Comparison of ENCODE assay signal across 19 cellular contexts in genomic region chr18:10290244-10291240, GRCh38.
DNase-seq lines count a peak whose midpoint lies in the region; ATAC-seq and TF ChIP-seq lines count a peak whose summit lies in the region.
"Had no signal": no experiment of that assay in that cellular context is flagged by ENCODE, and none has a peak within 500 bp of the region (broad histone marks: within the 10 kb centered on the region; RNA-seq: fewer than 3 reads in every experiment).

No MANE protein-coding gene starts in this region.

- H3K27ac ChIP-seq in duodenal mucosa (ENCODE audit: low read depth, low read length): peak overlapping the region; percentile 28
- H3K27ac ChIP-seq: testis had no signal

- no peaks in the 10 kb centered on the region for H3K36me3 ChIP-seq in duodenal mucosa (ENCODE audit: control insufficient read depth in 1 of 2, insufficient read depth in 2 of 2, low read length in 2 of 2)

- no peaks in the 10 kb centered on the region for H3K4me1 ChIP-seq in duodenal mucosa (ENCODE audit: control insufficient read depth in 1 of 2, insufficient read depth in 2 of 2, low read length in 2 of 2)

- DNase-seq in AG10803 (ENCODE audit: low read depth) (peak; percentile 46), HFFc6 (no peak), GM19238 (ENCODE audit: insufficient read length, low spot score) (no peak), kidney tubule cell (ENCODE audit: low spot score) (no peak)
- DNase-seq: ACHN; activated CD4-positive, alpha-beta T cell treated with anti-CD3 and anti-CD28 coated beads for 1 hour; activated naive CD8-positive, alpha-beta T cell treated with anti-CD3 and anti-CD28 coated beads, Interleukin-2, amount 10 ng/mL, durations not matched to agents 7 days and 5 days; activated T-cell treated with anti-CD3 and anti-CD28 coated beads for 4 hours; cerebellar nuclear complex; DMS153; erythroblast; NCI-H1092 treated with DMSO at 0.1 percent for 48 hours; occipital lobe; SW 1271; testis had no signal

- H3K4me3 ChIP-seq in AG10803 (ENCODE audit: low read length) (no peak overlapping the region), duodenal mucosa (ENCODE audit: low read depth in 1 of 2, low read length in 2 of 2) (no peak overlapping the region)
- H3K4me3 ChIP-seq: testis had no signal

- no peak overlapping the region for H3K4me3 Mint-ChIP-seq in HFFc6
- no peak overlapping the region for H3K4me3 Mint-ChIP-seq in nephron
- H3K4me3 Mint-ChIP-seq: activated naive CD8-positive, alpha-beta T cell treated with anti-CD3 and anti-CD28 coated beads, Interleukin-2, amount 10 ng/mL, durations not matched to agents 7 days and 5 days had no signal

- no peak for TF ChIP-seq CTCF in AG10803 (conservative IDR thresholded peaks at IDR 0.05; ENCODE audit: low read length)
- no peak for TF ChIP-seq CTCF in HFFc6 (IDR thresholded peaks at IDR 0.05)
- no peak for TF ChIP-seq CTCF in nephron (IDR thresholded peaks at IDR 0.05; ENCODE audit: unreplicated experiment in 3 of 3)

- no peak overlapping the region for H3K9ac ChIP-seq in duodenal mucosa (ENCODE audit: low read depth in 1 of 2, low read length in 2 of 2)

- H3K9me3 Mint-ChIP-seq in HFFc6 (peaks cover 10% of the 10 kb centered on the region), nephron (peaks cover 16% of the 10 kb centered on the region)

- H3K36me3 Mint-ChIP-seq in HFFc6 (ENCODE audit: low read depth) (no peaks in the 10 kb centered on the region; the same call in 1 of the 2 replicates), nephron (ENCODE audit: low read depth) (no peaks in the 10 kb centered on the region)
- H3K36me3 Mint-ChIP-seq: activated naive CD8-positive, alpha-beta T cell treated with anti-CD3 and anti-CD28 coated beads, Interleukin-2, amount 10 ng/mL, durations not matched to agents 7 days and 5 days had no signal

- H3K27ac Mint-ChIP-seq in HFFc6 (peak overlapping the region; percentile 30; the same call in 1 of the 2 replicates), nephron (peak overlapping the region; percentile 58 to 67 (median 59))
- H3K27ac Mint-ChIP-seq: activated naive CD8-positive, alpha-beta T cell treated with anti-CD3 and anti-CD28 coated beads, Interleukin-2, amount 10 ng/mL, durations not matched to agents 7 days and 5 days had no signal

- H3K9me3 ChIP-seq in duodenal mucosa (ENCODE audit: control insufficient read depth in 1 of 2, low read length in 2 of 2): peaks cover 0 to 6% of the 10 kb centered on the region in 2 donors
- H3K9me3 ChIP-seq: testis had no signal

- no peaks in the 10 kb centered on the region for H3K27me3 ChIP-seq in duodenal mucosa (ENCODE audit: control insufficient read depth in 1 of 2, insufficient read depth in 2 of 2, low read length in 2 of 2)
- H3K27me3 ChIP-seq: testis had no signal

- ATAC-seq in HG03280 (IDR thresholded peaks at IDR 0.05; ENCODE audit: unreplicated experiment): no peak
- no peak for ATAC-seq in GM18858 (IDR thresholded peaks at IDR 0.05; ENCODE audit: unreplicated experiment)

- peaks cover 11% of the 10 kb centered on the region for H3K27me3 Mint-ChIP-seq in HFFc6 (ENCODE audit: insufficient read depth)
- H3K27me3 Mint-ChIP-seq in nephron (ENCODE audit: low read depth): peaks cover 7% of the 10 kb centered on the region
- H3K27me3 Mint-ChIP-seq: activated naive CD8-positive, alpha-beta T cell treated with anti-CD3 and anti-CD28 coated beads, Interleukin-2, amount 10 ng/mL, durations not matched to agents 7 days and 5 days had no signal

- peaks cover 6% of the 10 kb centered on the region; the same call in 1 of the 2 replicates for H3K4me1 Mint-ChIP-seq in HFFc6 (ENCODE audit: low read depth)
- H3K4me1 Mint-ChIP-seq in nephron: peaks cover 13% of the 10 kb centered on the region
- H3K4me1 Mint-ChIP-seq: activated naive CD8-positive, alpha-beta T cell treated with anti-CD3 and anti-CD28 coated beads, Interleukin-2, amount 10 ng/mL, durations not matched to agents 7 days and 5 days had no signal
